ENCODE assay signal across 8 cellular contexts in the genomic region with DNA sequence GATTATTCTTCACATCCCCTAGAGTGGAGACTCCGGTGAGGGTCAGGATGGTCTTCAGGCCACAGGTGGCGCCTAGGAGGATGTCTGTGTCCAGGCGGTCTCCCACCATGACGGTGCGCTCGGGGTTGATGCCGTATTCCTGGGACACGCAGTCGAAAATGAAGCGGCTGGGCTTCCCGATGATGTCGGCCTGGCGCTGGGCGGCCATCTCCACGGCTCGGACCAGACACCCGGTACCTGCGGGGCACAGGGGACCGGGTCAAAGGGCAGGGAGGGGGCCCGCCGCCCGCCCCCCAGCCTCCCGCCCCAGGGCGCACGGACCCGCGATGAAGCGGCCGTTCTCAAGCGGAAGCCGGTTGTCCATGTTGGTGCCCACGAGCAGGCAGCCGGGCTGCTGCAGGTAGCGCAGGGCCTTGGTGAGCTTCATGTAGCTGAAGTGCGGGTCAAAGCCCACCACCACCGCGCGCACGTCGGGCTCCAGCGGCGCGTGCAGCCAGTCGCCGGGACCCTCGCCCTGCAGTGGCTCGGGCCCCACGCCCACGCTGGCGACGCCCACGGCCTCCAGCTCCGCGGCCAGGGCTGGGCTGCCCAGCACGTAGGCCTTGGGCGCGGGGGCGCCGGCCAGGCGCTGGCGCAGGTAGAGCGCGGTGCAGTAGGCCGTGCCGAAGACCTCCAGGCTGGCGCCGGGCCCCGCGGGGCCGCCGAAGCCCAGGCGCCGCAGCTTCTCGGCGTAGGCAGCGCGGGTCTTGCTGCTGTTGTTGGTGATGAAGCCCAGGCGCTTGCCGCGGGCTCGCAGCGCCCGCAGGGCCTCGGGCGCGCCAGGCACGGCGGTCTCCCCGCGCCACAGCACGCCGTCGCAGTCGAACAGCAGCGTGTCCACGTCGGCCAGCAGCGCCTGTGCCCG. TPM values are rescaled to one million over a fixed set of nuclear protein-coding genes. Genes with fewer than 3 reads are reported as not detected.
A peak's percentile ranks its signal among the peaks of the same experiment; 100 is the strongest.
DNase-seq lines count a peak whose midpoint lies in the region; ATAC-seq, FAIRE-seq and TF ChIP-seq lines count a peak whose summit lies in the region.

No MANE protein-coding gene starts in this region.

- in situ Hi-C loops in GM13976 (cut with MboI; ENCODE audit: low sequenced_read_pairs, unreplicated experiment): no loop called here

- no peak for DNase-seq in WERI-Rb-1
- DNase-seq in glutamatergic neuron: no peak
- DNase-seq in small intestine: no peak
- DNase-seq in SIG-M5 (lab: John Stamatoyannopoulos, UW): no peak
- DNase-seq in GM13976 (ENCODE audit: low spot score): no peak
- no peak for DNase-seq in effector CD4-positive, alpha-beta T cell

- H3K4me3 ChIP-seq in WERI-Rb-1 (ENCODE audit: low read depth, low read length): peak overlapping the region; percentile 73
- peak overlapping the region; percentile 50 to 86 for H3K4me3 ChIP-seq in small intestine (ENCODE audit: low read depth in 1 of 2, low read length in 2 of 2)

- H3K4me1 ChIP-seq in small intestine (ENCODE audit: control insufficient read depth in 2 of 2, insufficient read depth in 1 of 2, low read depth in 1 of 2, low read length in 1 of 2): peaks cover 2 to 6% of the 10 kb centered on the region in 2 donors

- H3K27me3 ChIP-seq in WERI-Rb-1 (ENCODE audit: insufficient read depth, low read depth, severe bottlenecking) (no peaks in the 10 kb centered on the region), small intestine (ENCODE audit: control insufficient read depth in 2 of 2, insufficient read depth in 2 of 2, low read length in 2 of 2) (no peaks in the 10 kb centered on the region)

- no peaks in the 10 kb centered on the region for H3K36me3 Mint-ChIP-seq in glutamatergic neuron (ENCODE audit: unreplicated experiment)

- H3K27ac ChIP-seq in WERI-Rb-1: peak overlapping the region; percentile 93
- peak overlapping the region; percentile 81 to 91 for H3K27ac ChIP-seq in small intestine (ENCODE audit: low read depth in 1 of 2, low read length in 1 of 2)

- H3K36me3 ChIP-seq in WERI-Rb-1 (peaks cover 39% of the 10 kb centered on the region), small intestine (ENCODE audit: control insufficient read depth in 2 of 2, insufficient read depth in 2 of 2, low read length in 2 of 2) (no peaks in the 10 kb centered on the region)

- peaks cover 11% of the 10 kb centered on the region for H3K4me1 Mint-ChIP-seq in glutamatergic neuron (ENCODE audit: low read depth, unreplicated experiment)

- H3K9me3 ChIP-seq in WERI-Rb-1 (ENCODE audit: severe bottlenecking) (no peaks in the 10 kb centered on the region), small intestine (ENCODE audit: control insufficient read depth, low read depth) (no peaks in the 10 kb centered on the region)

- H3K27me3 Mint-ChIP-seq in glutamatergic neuron (ENCODE audit: unreplicated experiment): peaks cover 10% of the 10 kb centered on the region

- 1% methylated on average over 49 to 99 of the region's 99 CpGs for WGBS in small intestine, 3 donors

- peak overlapping the region; percentile 83 for H3K4me3 Mint-ChIP-seq in glutamatergic neuron (ENCODE audit: unreplicated experiment)

- TF ChIP-seq CTCF in WERI-Rb-1 (IDR thresholded peaks at IDR 0.05; ENCODE audit: low read depth, low read length) (0 out of 2 replicates have a peak, but pooled peaks have one; percentile 5), glutamatergic neuron (IDR thresholded peaks at IDR 0.05; ENCODE audit: partially characterized antibody, unreplicated experiment) (no peak), GM13976 (IDR thresholded peaks at IDR 0.05; ENCODE audit: borderline replicate concordance, control extremely low read depth, extremely low read depth, insufficient read depth, missing control alignments) (no peak)

- FAIRE-seq in small intestine (lab: Jason Lieb, UNC): no peak

- peak; percentile 19 for ATAC-seq in GM18502 (IDR thresholded peaks at IDR 0.05; ENCODE audit: poor library complexity, unreplicated experiment)
- peak; percentile 3 for ATAC-seq in HG02798 (IDR thresholded peaks at IDR 0.05; ENCODE audit: poor library complexity, unreplicated experiment)

- H3K9me3 Mint-ChIP-seq in glutamatergic neuron (ENCODE audit: unreplicated experiment): peaks cover 2% of the 10 kb centered on the region

- H3K27ac Mint-ChIP-seq in glutamatergic neuron (ENCODE audit: unreplicated experiment): peak overlapping the region; percentile 18

RNA-seq across cellular contexts. Expression of a gene that starts 0.6 kb away (rescaled TPM):
- total RNA-seq in glutamatergic neuron (ENCODE audit: unreplicated experiment): 33.9 TPM
- polyA plus RNA-seq in small intestine: 10 to 100 TPM; 12.7 to 16.2 (median 14.1) TPM

RNA-seq across cellular contexts. Expression of a gene that starts 3.4 kb away (rescaled TPM):
- 30.2 TPM for total RNA-seq in glutamatergic neuron (ENCODE audit: unreplicated experiment)
- 10 to 100 TPM in 1 of 3 donors, 1 to 10 TPM in 2; 1.6 to 84.1 (median 8.3) TPM for polyA plus RNA-seq in small intestine

RNA-seq across cellular contexts. Expression of a gene that starts 8.8 kb away (rescaled TPM):
- 57.9 TPM for total RNA-seq in glutamatergic neuron (ENCODE audit: unreplicated experiment)
- polyA plus RNA-seq in small intestine: 10 to 100 TPM; 61.9 to 68.7 (median 63.5) TPM

RNA-seq across cellular contexts. Expression of a gene that starts 9.3 kb away (rescaled TPM):
- total RNA-seq in glutamatergic neuron (ENCODE audit: unreplicated experiment): 53.4 TPM
- 10 to 100 TPM; 16.5 to 37.1 (median 28.1) TPM for polyA plus RNA-seq in small intestine

RNA-seq across cellular contexts. Expression of a gene that starts 17.7 kb away (rescaled TPM):
- 31.6 TPM for total RNA-seq in glutamatergic neuron (ENCODE audit: unreplicated experiment)
- 1 to 10 TPM in 1 of 3 donors, under 1 TPM in 2; 0.27 to 1.1 (median 0.66) TPM for polyA plus RNA-seq in small intestine
